ENCODE assay signal across 17 cellular contexts in the genomic region with DNA sequence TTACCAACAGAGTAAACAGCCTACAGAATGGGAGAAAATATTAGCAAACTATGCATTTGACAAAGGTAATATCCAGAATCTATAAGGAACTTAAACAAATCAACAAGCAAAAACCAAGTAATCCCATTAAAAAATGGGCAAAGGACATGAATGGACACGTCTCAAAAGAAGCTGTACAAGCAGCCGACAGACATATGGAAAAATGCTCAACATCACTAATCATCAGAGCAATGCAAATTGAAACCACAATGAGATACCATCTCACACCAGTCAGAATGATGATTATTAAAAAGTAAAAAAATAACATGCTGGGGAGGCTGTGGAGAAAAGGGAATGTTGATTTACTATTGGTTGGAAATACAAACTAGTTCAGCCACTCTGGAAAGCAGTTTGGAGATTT. TPM values are rescaled to one million over a fixed set of nuclear protein-coding genes. Genes with fewer than 3 reads are reported as not detected.
DNase-seq lines count a peak whose midpoint lies in the region; FAIRE-seq and TF ChIP-seq lines count a peak whose summit lies in the region.
"Had no signal": no experiment of that assay in that cellular context is flagged by ENCODE, and none has a peak within 500 bp of the region (broad histone marks: within the 10 kb centered on the region; RNA-seq: fewer than 3 reads in every experiment).

No MANE protein-coding gene starts in this region.

- TF ChIP-seq POLR2A in breast epithelium (IDR thresholded peaks at IDR 0.05) (no peak), lower leg skin (IDR thresholded peaks at IDR 0.05) (no peak)

- H3K4me3 ChIP-seq in mammary epithelial cell (replicated peaks in 1 of 3; ENCODE audit: insufficient read depth in 1 of 3, low read depth in 2 of 3, low read length in 3 of 3) = no peak overlapping the region
- H3K4me3 ChIP-seq in breast epithelium = no peak overlapping the region
- no peak overlapping the region for H3K4me3 ChIP-seq in epithelial cell of esophagus (ENCODE audit: low read length)
- H3K4me3 ChIP-seq in keratinocyte (ENCODE audit: control insufficient read depth in 2 of 3, extremely low read depth in 1 of 3, insufficient read depth in 2 of 3, low read depth in 1 of 3, low read length in 3 of 3) = no peak overlapping the region
- H3K4me3 ChIP-seq in lower leg skin (ENCODE audit: low read depth, poor library complexity, severe bottlenecking) = no peak overlapping the region
- H3K4me3 ChIP-seq: BLaER1 treated with 17β-estradiol and CSF1 and Interleukin-3, amounts not matched to agents 10 nM and 100 nM; GM12878; HAP-1 had no signal

- H4K20me1 ChIP-seq in mammary epithelial cell (ENCODE audit: insufficient read depth, low read length) (no peaks in the 10 kb centered on the region), keratinocyte (ENCODE audit: control insufficient read depth, extremely low read depth, insufficient read depth, low read length) (no peaks in the 10 kb centered on the region)
- H4K20me1 ChIP-seq: BLaER1 treated with 17β-estradiol and CSF1 and Interleukin-3, amounts not matched to agents 10 nM and 100 nM had no signal

- H3K9me3 ChIP-seq in mammary epithelial cell (replicated peaks; ENCODE audit: insufficient read depth, low read length) (no peaks in the 10 kb centered on the region), breast epithelium (no peaks in the 10 kb centered on the region), keratinocyte (ENCODE audit: control insufficient read depth, low read depth, low read length) (no peaks in the 10 kb centered on the region)
- H3K9me3 ChIP-seq: HAP-1 had no signal

- DNase-seq in mammary epithelial cell (peak; percentile 76), breast epithelium (ENCODE audit: low spot score in 2 of 2) (no peak), epithelial cell of esophagus (ENCODE audit: low read depth) (peak; percentile 58), keratinocyte (ENCODE audit: low read depth, low spot score) (peak; percentile 28), T1000 (lab: John Stamatoyannopoulos, UW) (no peak), lower leg skin (ENCODE audit: low spot score in 2 of 2) (no peak)
- DNase-seq: Calu3; CD8-positive, alpha-beta T cell; DMS79 treated with DMSO at 0.1 percent for 48 hours; EL had no signal

- TF ChIP-seq CTCF in mammary epithelial cell (conservative IDR thresholded peaks at IDR 0.05 in 1 of 2, IDR thresholded peaks at IDR 0.05 in 1 of 2; ENCODE audit: extremely low read depth in 1 of 2, insufficient read depth in 1 of 2, low read depth in 1 of 2, low read length in 2 of 2) (no peak), breast epithelium (IDR thresholded peaks at IDR 0.05) (no peak), epithelial cell of esophagus (IDR thresholded peaks at IDR 0.05; ENCODE audit: insufficient read depth, low read depth, low read length, missing control alignments) (no peak), keratinocyte (optimal IDR thresholded peaks at IDR 0.05 in 1 of 3, IDR thresholded peaks at IDR 0.05 in 1 of 3, conservative IDR thresholded peaks at IDR 0.05 in 1 of 3; ENCODE audit: extremely low read depth in 1 of 3, insufficient read depth in 2 of 3, low read length in 3 of 3) (no peak), lower leg skin (IDR thresholded peaks at IDR 0.05) (no peak)

- in situ Hi-C loops in mammary epithelial cell (cut with MboI; ENCODE audit: low sequenced_read_pairs in 2 of 2) = no loop called here

- no peaks in the 10 kb centered on the region for H3K36me3 ChIP-seq in mammary epithelial cell (ENCODE audit: insufficient read depth, low read length)
- H3K36me3 ChIP-seq in breast epithelium = no peaks in the 10 kb centered on the region
- no peaks in the 10 kb centered on the region for H3K36me3 ChIP-seq in keratinocyte (ENCODE audit: control insufficient read depth in 2 of 2, extremely low read depth in 1 of 2, insufficient read depth in 2 of 2, low read length in 2 of 2)
- H3K36me3 ChIP-seq: BLaER1 treated with 17β-estradiol and CSF1 and Interleukin-3, amounts not matched to agents 10 nM and 100 nM; HAP-1 had no signal

- H3K9me1 ChIP-seq in keratinocyte (ENCODE audit: control insufficient read depth, extremely low read depth, insufficient read depth, low read length) = no peaks in the 10 kb centered on the region

- no peaks in the 10 kb centered on the region for H3K4me1 ChIP-seq in mammary epithelial cell (ENCODE audit: insufficient read depth, low read length)
- H3K4me1 ChIP-seq in breast epithelium = no peaks in the 10 kb centered on the region
- peaks cover under 1% of the 10 kb centered on the region for H3K4me1 ChIP-seq in keratinocyte (ENCODE audit: control insufficient read depth, extremely low read depth, insufficient read depth, low read length)
- H3K4me1 ChIP-seq: BLaER1 treated with 17β-estradiol and CSF1 and Interleukin-3, amounts not matched to agents 10 nM and 100 nM; HAP-1 had no signal

- H2AFZ ChIP-seq in mammary epithelial cell (ENCODE audit: low read depth, low read length) (peak overlapping the region; percentile 40), keratinocyte (ENCODE audit: control insufficient read depth, low read length) (no peak overlapping the region)

- H3K27ac ChIP-seq in mammary epithelial cell (ENCODE audit: insufficient read depth, low read depth, low read length) (no peak overlapping the region), breast epithelium (no peak overlapping the region), keratinocyte (ENCODE audit: control insufficient read depth, insufficient read depth, low read length) (no peak overlapping the region)
- H3K27ac ChIP-seq: BLaER1 treated with 17β-estradiol and CSF1 and Interleukin-3, amounts not matched to agents 10 nM and 100 nM had no signal

- H3K9ac ChIP-seq in mammary epithelial cell (ENCODE audit: insufficient read depth, low read length) (no peak overlapping the region), keratinocyte (ENCODE audit: control insufficient read depth, extremely low read depth, insufficient read depth, low read length) (no peak overlapping the region)
- H3K9ac ChIP-seq: BLaER1 treated with 17β-estradiol and CSF1 and Interleukin-3, amounts not matched to agents 10 nM and 100 nM had no signal

- 0% methylated on average over 2 of the region's 2 CpGs for WGBS in mammary epithelial cell (ENCODE audit: low coverage, missing lambda C conversion rate)
- 23 to 35% methylated on average over 2 of the region's 2 CpGs for WGBS in lower leg skin, 2 donors

- FAIRE-seq in keratinocyte (lab: Jason Lieb, UNC) = peak; percentile 56
- FAIRE-seq: GM12878, GM19239, H1, HepG2 had no signal

- no TSS peak for BruUV-seq in mammary epithelial cell (replicated peaks; lab: Mats Ljungman, UMichigan)

- dilution Hi-C loops in mammary epithelial cell (cut with HindIII; ENCODE audit: low sequenced_read_pairs) (no loop called here), keratinocyte (cut with MboI; ENCODE audit: extremely low pct_ligation_motif_present, low sequenced_read_pairs) (no loop called here)

- no peaks in the 10 kb centered on the region for H3K79me2 ChIP-seq in mammary epithelial cell (ENCODE audit: insufficient read depth, low read length)
- H3K79me2 ChIP-seq in keratinocyte (ENCODE audit: control insufficient read depth, insufficient read depth, low read length) = no peaks in the 10 kb centered on the region

- CTCF ChIA-PET in mammary epithelial cell (lab: Charles Lee; ENCODE audit: low non-redundant PET) = no interaction called here

- no peak overlapping the region for H3K4me2 ChIP-seq in mammary epithelial cell (ENCODE audit: insufficient read depth, low read depth, low read length)
- H3K4me2 ChIP-seq in keratinocyte (ENCODE audit: control insufficient read depth, extremely low read depth, insufficient read depth, low read depth, low read length) = peak overlapping the region; percentile 29
- H3K4me2 ChIP-seq: BLaER1 treated with 17β-estradiol and CSF1 and Interleukin-3, amounts not matched to agents 10 nM and 100 nM had no signal

- H3K27me3 ChIP-seq in mammary epithelial cell (ENCODE audit: insufficient read depth, low read length) = no peaks in the 10 kb centered on the region
- no peaks in the 10 kb centered on the region for H3K27me3 ChIP-seq in breast epithelium
- no peaks in the 10 kb centered on the region for H3K27me3 ChIP-seq in keratinocyte (ENCODE audit: control insufficient read depth, extremely low read depth, insufficient read depth, low read length)
- H3K27me3 ChIP-seq: BLaER1 treated with 17β-estradiol and CSF1 and Interleukin-3, amounts not matched to agents 10 nM and 100 nM had no signal

- intact Hi-C loops in mammary epithelial cell (cut with micrococcal nuclease) (no loop called here), breast epithelium (cut with DNase I; ENCODE audit: low total_unique reads) (no loop called here), lower leg skin (cut with DNase I; ENCODE audit: low total_unique reads) (no loop called here)

RNA-seq across cellular contexts. Expression of a gene that starts 30.7 kb away (rescaled TPM):
- total RNA-seq in mammary epithelial cell = 1 to 10 TPM in 1 of 2 donors, under 1 TPM in 1; 0.96 to 2.0 TPM
- polyA plus RNA-seq in mammary epithelial cell = 0.23 TPM
- polyA minus RNA-seq in mammary epithelial cell = 1.3 TPM
- total RNA-seq in breast epithelium = 100 to 1,000 TPM in 1 of 3 donors, 10 to 100 TPM in 2; 12.8 to 136 (median 24.6) TPM
- polyA plus RNA-seq in keratinocyte = 0.52 to 0.61 TPM (median 0.58 TPM) in 3 replicates
- polyA plus RNA-seq in keratinocyte (2011; ENCODE audit: low read depth) = 0.56 TPM
- polyA plus RNA-seq in keratinocyte (2011; cell fraction: cytosol; rRNA removed) = 0.25 and 0.35 TPM in 2 replicates
- polyA plus RNA-seq in keratinocyte (2011; cell fraction: nucleus; rRNA removed) = 1.3 TPM in 2 replicates
- 0.44 and 1.0 TPM in 2 replicates for polyA plus RNA-seq in keratinocyte (2012; ENCODE audit: low replicate concordance)
- 0.46 to 1.7 TPM (median 1.6 TPM) in 3 replicates for polyA minus RNA-seq in keratinocyte
- polyA minus RNA-seq in keratinocyte (2011; cell fraction: cytosol; rRNA and poly(A)+ RNA removed) = 0.38 TPM
- polyA minus RNA-seq in keratinocyte (2011; cell fraction: nucleus; rRNA and poly(A)+ RNA removed) = 3.6 and 3.9 TPM in 2 replicates
- total RNA-seq in lower leg skin = 10 to 100 TPM; 34.9 to 46.5 (median 40.7) TPM

RNA-seq across cellular contexts. Expression of a gene that starts 48.4 kb away (rescaled TPM):
- total RNA-seq in mammary epithelial cell = under 1 TPM; 0.17 to 0.31 TPM
- 0.29 TPM for polyA plus RNA-seq in mammary epithelial cell
- polyA minus RNA-seq in mammary epithelial cell = not detected
- not detected for total RNA-seq in breast epithelium
- 0.76 to 2.4 TPM (median 1.6 TPM) in 3 replicates for polyA plus RNA-seq in keratinocyte
- 0.69 TPM for polyA plus RNA-seq in keratinocyte (2011; ENCODE audit: low read depth)
- polyA plus RNA-seq in keratinocyte (2011; cell fraction: cytosol; rRNA removed) = 0.92 and 1.3 TPM in 2 replicates
- polyA plus RNA-seq in keratinocyte (2011; cell fraction: nucleus; rRNA removed) = 2.6 and 3.3 TPM in 2 replicates
- polyA plus RNA-seq in keratinocyte (2012; ENCODE audit: low replicate concordance) = 0.22 and 1.1 TPM in 2 replicates
- polyA minus RNA-seq in keratinocyte = 0.16 to 0.70 TPM in 2 of 3 replicates, not detected in the other
- polyA minus RNA-seq in keratinocyte (2011; cell fraction: cytosol; rRNA and poly(A)+ RNA removed) = not detected
- polyA minus RNA-seq in keratinocyte (2011; cell fraction: nucleus; rRNA and poly(A)+ RNA removed) = 0.74 TPM in 1 of 2 replicates, not detected in the other
- under 1 TPM in 1 of 4 donors, not detected in 3; 0.49 TPM for total RNA-seq in lower leg skin
- total RNA-seq: CD8-positive, alpha-beta T cell; G401; GM12878; H1 had no signal
- polyA plus RNA-seq: H1, HepG2 had no signal

Comparison
In these comparisons a context has a peak if more than half of its experiments do, and no peak if none do; other contexts are left out.
1. DNase-seq: peak in mammary epithelial cell (single experiment), epithelial cell of esophagus (single experiment) and keratinocyte (single experiment); none in breast epithelium (0 of 2), T1000 (single experiment) and lower leg skin (0 of 2).
2. RNA of a gene that starts 30.7 kb away (total RNA-seq): 34.9 to 46.5 TPM in lower leg skin and 12.8 to 136 TPM in breast epithelium; 0.96 to 2.0 TPM in mammary epithelial cell; every median in the first group is over 4 times any median in the second.